ENCODE assay signal across 1 cellular context in the genomic region with DNA sequence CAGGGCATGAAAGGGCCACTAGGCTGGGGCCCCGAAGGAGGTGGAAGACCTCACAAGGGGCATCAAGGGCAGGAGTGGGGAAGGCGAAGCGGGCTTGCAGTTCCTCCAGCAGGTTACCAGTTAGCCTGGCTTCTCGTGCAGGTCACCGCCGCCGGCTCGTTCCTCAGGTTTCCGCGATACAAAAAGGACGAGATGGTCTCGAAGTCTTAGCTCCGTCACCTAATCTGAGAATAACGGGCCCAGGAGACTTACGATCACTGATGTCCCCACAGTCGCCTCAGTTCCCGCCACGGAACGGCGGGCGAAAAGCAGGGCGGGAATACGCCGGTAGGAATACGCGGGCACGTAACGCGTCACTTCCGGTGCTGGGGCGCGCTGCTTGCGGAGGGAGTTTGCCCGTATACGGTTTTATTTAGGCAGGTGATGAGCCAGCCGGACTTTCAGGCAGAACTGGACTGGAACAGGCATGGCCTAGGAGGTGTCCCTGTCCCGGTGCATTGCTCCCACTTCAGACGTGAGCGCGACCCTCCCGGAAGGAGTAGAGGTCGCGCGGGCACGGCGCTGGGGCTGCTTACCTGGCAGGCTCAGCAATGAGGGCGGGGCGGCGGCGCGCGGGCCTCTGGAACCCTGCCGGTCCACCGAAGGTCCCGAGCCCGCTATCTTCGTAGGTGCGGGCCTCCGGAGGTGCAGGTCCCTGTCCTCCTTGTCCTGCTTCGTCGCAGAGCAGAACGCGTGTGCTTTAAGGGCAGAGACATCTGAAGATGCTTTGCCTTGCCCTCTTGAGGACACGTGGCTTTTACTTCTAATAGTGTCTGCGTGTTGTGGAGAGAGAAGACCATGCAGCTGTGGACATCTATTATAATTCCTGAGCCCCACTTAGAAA.
A peak's percentile ranks its signal among the peaks of the same experiment; 100 is the strongest.
TF ChIP-seq lines count a peak whose summit lies in the region.

A gene with protein sequence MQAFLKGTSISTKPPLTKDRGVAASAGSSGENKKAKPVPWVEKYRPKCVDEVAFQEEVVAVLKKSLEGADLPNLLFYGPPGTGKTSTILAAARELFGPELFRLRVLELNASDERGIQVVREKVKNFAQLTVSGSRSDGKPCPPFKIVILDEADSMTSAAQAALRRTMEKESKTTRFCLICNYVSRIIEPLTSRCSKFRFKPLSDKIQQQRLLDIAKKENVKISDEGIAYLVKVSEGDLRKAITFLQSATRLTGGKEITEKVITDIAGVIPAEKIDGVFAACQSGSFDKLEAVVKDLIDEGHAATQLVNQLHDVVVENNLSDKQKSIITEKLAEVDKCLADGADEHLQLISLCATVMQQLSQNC (minus strand): TSS at position 310 of the 883 bp plus-strand sequence. CDS start 1,769 bp downstream, outside the sequence.

TF ChIP-seq in HepG2, 621 proteins besides CTCF, POLR2A, EP300 and RAD21 (continued from another document and continues in another):
- TF ChIP-seq ZNF567 (CRISPR knock-in tag; IDR thresholded peaks at IDR 0.05; ENCODE audit: borderline replicate concordance) (0 out of 2 replicates have a peak, but pooled peaks have one; percentile 82), SRSF9 (IDR thresholded peaks at IDR 0.05; ENCODE audit: borderline replicate concordance, insufficient read depth, low read depth, low read length, poor library complexity, severe bottlenecking) (no peak), ZNF441 (CRISPR knock-in tag; IDR thresholded peaks at IDR 0.05; ENCODE audit: borderline replicate concordance) (peak; percentile 65; the same call in 1 of the 2 replicates), SMYD3 (CRISPR knock-in tag; IDR thresholded peaks at IDR 0.05) (no peak), ZBTB20 (CRISPR knock-in tag; IDR thresholded peaks at IDR 0.05; ENCODE audit: borderline replicate concordance, low read depth) (peak; percentile 84), CBX5 (CRISPR knock-in tag; IDR thresholded peaks at IDR 0.05; ENCODE audit: borderline replicate concordance) (peak; percentile 24; the same call in 1 of the 2 replicates), ZNF263 (CRISPR knock-in tag; IDR thresholded peaks at IDR 0.05) (peak; percentile 24; the same call in 1 of the 2 replicates), MEIS1 (CRISPR knock-in tag; IDR thresholded peaks at IDR 0.05; ENCODE audit: borderline replicate concordance) (peak; percentile 55), SNRNP70 (IDR thresholded peaks at IDR 0.05; ENCODE audit: low read depth, low read length) (no peak), ZNF777 (CRISPR knock-in tag; IDR thresholded peaks at IDR 0.05) (peak; percentile 75), KLF12 (CRISPR knock-in tag; IDR thresholded peaks at IDR 0.05; ENCODE audit: borderline replicate concordance) (no peak; the same call in 1 of the 2 replicates), ZKSCAN5 (CRISPR knock-in tag; IDR thresholded peaks at IDR 0.05) (no peak; the same call in 1 of the 2 replicates), DPF2 (CRISPR knock-in tag; IDR thresholded peaks at IDR 0.05; ENCODE audit: borderline replicate concordance, low read depth) (no peak), CAMTA2 (CRISPR knock-in tag; IDR thresholded peaks at IDR 0.05; ENCODE audit: borderline replicate concordance) (peak; percentile 83; the same call in 1 of the 2 replicates), ZNF292 (CRISPR knock-in tag; IDR thresholded peaks at IDR 0.05; ENCODE audit: borderline replicate concordance, low read depth) (peak; percentile 89), NCOA2 (CRISPR knock-in tag; IDR thresholded peaks at IDR 0.05) (peak; percentile 65), HNRNPK (IDR thresholded peaks at IDR 0.05; ENCODE audit: low read depth, low read length, poor library complexity, severe bottlenecking) (no peak), NR2F6 (IDR thresholded peaks at IDR 0.05) (no peak), NR2F6 (CRISPR knock-in tag; IDR thresholded peaks at IDR 0.05) (no peak), POLR2AphosphoS2 (IDR thresholded peaks at IDR 0.05; ENCODE audit: low read depth, low read length) (no peak), ZNF850 (CRISPR knock-in tag; conservative IDR thresholded peaks at IDR 0.05) (no peak), KLF16 (CRISPR knock-in tag; IDR thresholded peaks at IDR 0.05) (peak in 1 of 2 experiments; percentile 68; a peak in 2 of 4 replicates), ZSCAN20 (CRISPR knock-in tag; IDR thresholded peaks at IDR 0.05; ENCODE audit: borderline replicate concordance) (0 out of 2 replicates have a peak, but pooled peaks have one; percentile 47), ZNF619 (CRISPR knock-in tag; IDR thresholded peaks at IDR 0.05) (peak; percentile 83), NBN (conservative IDR thresholded peaks at IDR 0.05) (no peak), GLI4 (CRISPR knock-in tag; IDR thresholded peaks at IDR 0.05; ENCODE audit: borderline replicate concordance) (no peak; the same call in 1 of the 2 replicates), TBX2 (CRISPR knock-in tag; IDR thresholded peaks at IDR 0.05; ENCODE audit: borderline replicate concordance) (peak; percentile 91), SCMH1 (CRISPR knock-in tag; IDR thresholded peaks at IDR 0.05; ENCODE audit: borderline replicate concordance) (no peak), RBM39 (IDR thresholded peaks at IDR 0.05; ENCODE audit: low read depth, low read length, poor library complexity, severe bottlenecking) (peak; percentile 79), SETDB1 (CRISPR knock-in tag; IDR thresholded peaks at IDR 0.05; ENCODE audit: borderline replicate concordance) (no peak), TAF1 (CRISPR knock-in tag; IDR thresholded peaks at IDR 0.05) (peak; percentile 87), SRSF4 (IDR thresholded peaks at IDR 0.05; ENCODE audit: low read depth, low read length, poor library complexity, severe bottlenecking) (no peak), AHR (CRISPR knock-in tag; IDR thresholded peaks at IDR 0.05) (peak; percentile 39; the same call in 1 of the 2 replicates), MTF2 (CRISPR knock-in tag; IDR thresholded peaks at IDR 0.05; ENCODE audit: borderline replicate concordance) (no peak; the same call in 1 of the 2 replicates), CBX1 (IDR thresholded peaks at IDR 0.05; ENCODE audit: low read depth) (no peak), ZNF772 (CRISPR knock-in tag; IDR thresholded peaks at IDR 0.05) (peak; percentile 98)
- TF ChIP-seq, protein P1, sequence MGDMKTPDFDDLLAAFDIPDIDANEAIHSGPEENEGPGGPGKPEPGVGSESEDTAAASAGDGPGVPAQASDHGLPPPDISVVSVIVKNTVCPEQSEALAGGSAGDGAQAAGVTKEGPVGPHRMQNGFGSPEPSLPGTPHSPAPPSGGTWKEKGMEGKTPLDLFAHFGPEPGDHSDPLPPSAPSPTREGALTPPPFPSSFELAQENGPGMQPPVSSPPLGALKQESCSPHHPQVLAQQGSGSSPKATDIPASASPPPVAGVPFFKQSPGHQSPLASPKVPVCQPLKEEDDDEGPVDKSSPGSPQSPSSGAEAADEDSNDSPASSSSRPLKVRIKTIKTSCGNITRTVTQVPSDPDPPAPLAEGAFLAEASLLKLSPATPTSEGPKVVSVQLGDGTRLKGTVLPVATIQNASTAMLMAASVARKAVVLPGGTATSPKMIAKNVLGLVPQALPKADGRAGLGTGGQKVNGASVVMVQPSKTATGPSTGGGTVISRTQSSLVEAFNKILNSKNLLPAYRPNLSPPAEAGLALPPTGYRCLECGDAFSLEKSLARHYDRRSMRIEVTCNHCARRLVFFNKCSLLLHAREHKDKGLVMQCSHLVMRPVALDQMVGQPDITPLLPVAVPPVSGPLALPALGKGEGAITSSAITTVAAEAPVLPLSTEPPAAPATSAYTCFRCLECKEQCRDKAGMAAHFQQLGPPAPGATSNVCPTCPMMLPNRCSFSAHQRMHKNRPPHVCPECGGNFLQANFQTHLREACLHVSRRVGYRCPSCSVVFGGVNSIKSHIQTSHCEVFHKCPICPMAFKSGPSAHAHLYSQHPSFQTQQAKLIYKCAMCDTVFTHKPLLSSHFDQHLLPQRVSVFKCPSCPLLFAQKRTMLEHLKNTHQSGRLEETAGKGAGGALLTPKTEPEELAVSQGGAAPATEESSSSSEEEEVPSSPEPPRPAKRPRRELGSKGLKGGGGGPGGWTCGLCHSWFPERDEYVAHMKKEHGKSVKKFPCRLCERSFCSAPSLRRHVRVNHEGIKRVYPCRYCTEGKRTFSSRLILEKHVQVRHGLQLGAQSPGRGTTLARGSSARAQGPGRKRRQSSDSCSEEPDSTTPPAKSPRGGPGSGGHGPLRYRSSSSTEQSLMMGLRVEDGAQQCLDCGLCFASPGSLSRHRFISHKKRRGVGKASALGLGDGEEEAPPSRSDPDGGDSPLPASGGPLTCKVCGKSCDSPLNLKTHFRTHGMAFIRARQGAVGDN (CRISPR knock-in tag; IDR thresholded peaks at IDR 0.05): peak; percentile 98
- TF ChIP-seq, protein P2, sequence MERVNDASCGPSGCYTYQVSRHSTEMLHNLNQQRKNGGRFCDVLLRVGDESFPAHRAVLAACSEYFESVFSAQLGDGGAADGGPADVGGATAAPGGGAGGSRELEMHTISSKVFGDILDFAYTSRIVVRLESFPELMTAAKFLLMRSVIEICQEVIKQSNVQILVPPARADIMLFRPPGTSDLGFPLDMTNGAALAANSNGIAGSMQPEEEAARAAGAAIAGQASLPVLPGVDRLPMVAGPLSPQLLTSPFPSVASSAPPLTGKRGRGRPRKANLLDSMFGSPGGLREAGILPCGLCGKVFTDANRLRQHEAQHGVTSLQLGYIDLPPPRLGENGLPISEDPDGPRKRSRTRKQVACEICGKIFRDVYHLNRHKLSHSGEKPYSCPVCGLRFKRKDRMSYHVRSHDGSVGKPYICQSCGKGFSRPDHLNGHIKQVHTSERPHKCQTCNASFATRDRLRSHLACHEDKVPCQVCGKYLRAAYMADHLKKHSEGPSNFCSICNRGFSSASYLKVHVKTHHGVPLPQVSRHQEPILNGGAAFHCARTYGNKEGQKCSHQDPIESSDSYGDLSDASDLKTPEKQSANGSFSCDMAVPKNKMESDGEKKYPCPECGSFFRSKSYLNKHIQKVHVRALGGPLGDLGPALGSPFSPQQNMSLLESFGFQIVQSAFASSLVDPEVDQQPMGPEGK (CRISPR knock-in tag; IDR thresholded peaks at IDR 0.05): peak; percentile 39; the same call in 1 of the 2 replicates
- TF ChIP-seq, protein P3, sequence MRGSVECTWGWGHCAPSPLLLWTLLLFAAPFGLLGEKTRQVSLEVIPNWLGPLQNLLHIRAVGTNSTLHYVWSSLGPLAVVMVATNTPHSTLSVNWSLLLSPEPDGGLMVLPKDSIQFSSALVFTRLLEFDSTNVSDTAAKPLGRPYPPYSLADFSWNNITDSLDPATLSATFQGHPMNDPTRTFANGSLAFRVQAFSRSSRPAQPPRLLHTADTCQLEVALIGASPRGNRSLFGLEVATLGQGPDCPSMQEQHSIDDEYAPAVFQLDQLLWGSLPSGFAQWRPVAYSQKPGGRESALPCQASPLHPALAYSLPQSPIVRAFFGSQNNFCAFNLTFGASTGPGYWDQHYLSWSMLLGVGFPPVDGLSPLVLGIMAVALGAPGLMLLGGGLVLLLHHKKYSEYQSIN (CRISPR knock-in tag; IDR thresholded peaks at IDR 0.05; ENCODE audit: borderline replicate concordance): no peak
- TF ChIP-seq, protein P4, sequence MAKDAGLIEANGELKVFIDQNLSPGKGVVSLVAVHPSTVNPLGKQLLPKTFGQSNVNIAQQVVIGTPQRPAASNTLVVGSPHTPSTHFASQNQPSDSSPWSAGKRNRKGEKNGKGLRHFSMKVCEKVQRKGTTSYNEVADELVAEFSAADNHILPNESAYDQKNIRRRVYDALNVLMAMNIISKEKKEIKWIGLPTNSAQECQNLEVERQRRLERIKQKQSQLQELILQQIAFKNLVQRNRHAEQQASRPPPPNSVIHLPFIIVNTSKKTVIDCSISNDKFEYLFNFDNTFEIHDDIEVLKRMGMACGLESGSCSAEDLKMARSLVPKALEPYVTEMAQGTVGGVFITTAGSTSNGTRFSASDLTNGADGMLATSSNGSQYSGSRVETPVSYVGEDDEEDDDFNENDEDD (CRISPR knock-in tag; IDR thresholded peaks at IDR 0.05; ENCODE audit: borderline replicate concordance): peak; percentile 100
- TF ChIP-seq, protein P5, sequence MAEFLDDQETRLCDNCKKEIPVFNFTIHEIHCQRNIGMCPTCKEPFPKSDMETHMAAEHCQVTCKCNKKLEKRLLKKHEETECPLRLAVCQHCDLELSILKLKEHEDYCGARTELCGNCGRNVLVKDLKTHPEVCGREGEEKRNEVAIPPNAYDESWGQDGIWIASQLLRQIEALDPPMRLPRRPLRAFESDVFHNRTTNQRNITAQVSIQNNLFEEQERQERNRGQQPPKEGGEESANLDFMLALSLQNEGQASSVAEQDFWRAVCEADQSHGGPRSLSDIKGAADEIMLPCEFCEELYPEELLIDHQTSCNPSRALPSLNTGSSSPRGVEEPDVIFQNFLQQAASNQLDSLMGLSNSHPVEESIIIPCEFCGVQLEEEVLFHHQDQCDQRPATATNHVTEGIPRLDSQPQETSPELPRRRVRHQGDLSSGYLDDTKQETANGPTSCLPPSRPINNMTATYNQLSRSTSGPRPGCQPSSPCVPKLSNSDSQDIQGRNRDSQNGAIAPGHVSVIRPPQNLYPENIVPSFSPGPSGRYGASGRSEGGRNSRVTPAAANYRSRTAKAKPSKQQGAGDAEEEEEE (CRISPR knock-in tag; IDR thresholded peaks at IDR 0.05; ENCODE audit: borderline replicate concordance): no peak
- TF ChIP-seq, protein P6, sequence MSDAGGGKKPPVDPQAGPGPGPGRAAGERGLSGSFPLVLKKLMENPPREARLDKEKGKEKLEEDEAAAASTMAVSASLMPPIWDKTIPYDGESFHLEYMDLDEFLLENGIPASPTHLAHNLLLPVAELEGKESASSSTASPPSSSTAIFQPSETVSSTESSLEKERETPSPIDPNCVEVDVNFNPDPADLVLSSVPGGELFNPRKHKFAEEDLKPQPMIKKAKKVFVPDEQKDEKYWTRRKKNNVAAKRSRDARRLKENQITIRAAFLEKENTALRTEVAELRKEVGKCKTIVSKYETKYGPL (CRISPR knock-in tag; IDR thresholded peaks at IDR 0.05): no peak; the same call in 1 of the 2 replicates
